In genomic region chr1:180639871-180640270, GRCh38 we compare ENCODE assay signal across 24 cellular contexts.
"Had no signal": no experiment of that assay in that cellular context is flagged by ENCODE, and none has a peak within 500 bp of the region (broad histone marks: within the 10 kb centered on the region; RNA-seq: fewer than 3 reads in every experiment).

No MANE protein-coding gene starts in this region.

- H3K9me3 ChIP-seq: breast epithelium, colonic mucosa, esophagus squamous epithelium, pancreas, right atrium auricular region, spleen, suprapubic skin, tibial artery, upper lobe of right lung had no signal

- FAIRE-seq: endometrium, islet of Langerhans, pancreas had no signal

- H3K4me3 ChIP-seq: breast epithelium, colonic mucosa, esophagus squamous epithelium, pancreas, right atrium auricular region, spleen, suprapubic skin, tibial artery, upper lobe of right lung had no signal

- H3K36me3 ChIP-seq: breast epithelium, colonic mucosa, esophagus squamous epithelium, pancreas, right atrium auricular region, suprapubic skin, tibial artery, upper lobe of right lung had no signal

- DNase-seq: activated B cell treated with CpG ODN at 0.5 μM for 24 hours; activated CD4-positive, alpha-beta T cell treated with anti-CD3 and anti-CD28 coated beads for 36 hours; activated CD8-positive, alpha-beta memory T cell treated with anti-CD3 and anti-CD28 coated beads, Interleukin-2, amount 10 ng/mL, durations not matched to agents 7 days and 5 days; activated CD8-positive, alpha-beta T cell treated with anti-CD3 and anti-CD28 coated beads, Interleukin-2, amount 10 ng/mL, durations not matched to agents 7 days and 5 days; activated naive CD8-positive, alpha-beta T cell treated with anti-CD3 and anti-CD28 coated beads, Interleukin-2, amount 50 U/mL, for 24 hours; activated T-cell treated with anti-CD3 and anti-CD28 coated beads, Interleukin-2, amount 50 U/mL, for 48 hours; colonic mucosa; effector CD8-positive, alpha-beta T cell; esophagus squamous epithelium; foreskin melanocyte; midbrain; naive thymus-derived CD4-positive, alpha-beta T cell; nucleus accumbens; pancreas; spleen; stimulated activated naive CD4-positive, alpha-beta T cell; tibial artery; upper lobe of right lung had no signal

- H3K27ac ChIP-seq: breast epithelium, colonic mucosa, epithelial cell of prostate, esophagus squamous epithelium, pancreas, right atrium auricular region, spleen, suprapubic skin, tibial artery, upper lobe of right lung had no signal

- ATAC-seq: activated CD4-positive, alpha-beta T cell treated with anti-CD3 and anti-CD28 coated beads for 36 hours; activated CD8-positive, alpha-beta memory T cell treated with anti-CD3 and anti-CD28 coated beads, Interleukin-2, amount 10 ng/mL, durations not matched to agents 7 days and 5 days; activated CD8-positive, alpha-beta T cell treated with anti-CD3 and anti-CD28 coated beads, Interleukin-2, amount 10 ng/mL, durations not matched to agents 7 days and 5 days; activated naive CD8-positive, alpha-beta T cell treated with anti-CD3 and anti-CD28 coated beads, Interleukin-2, amount 50 U/mL, for 24 hours; naive thymus-derived CD4-positive, alpha-beta T cell; upper lobe of right lung had no signal

- H3K27me3 ChIP-seq: breast epithelium, colonic mucosa, esophagus squamous epithelium, pancreas, right atrium auricular region, spleen, suprapubic skin, tibial artery, upper lobe of right lung had no signal

- H3K4me1 ChIP-seq: breast epithelium, colonic mucosa, upper lobe of right lung had no signal
